ENCODE assay signal across 17 cellular contexts in genomic region chr2:45591073-45591472, GRCh38. TPM values are rescaled to one million over a fixed set of nuclear protein-coding genes. Genes with fewer than 3 reads are reported as not detected.
DNase-seq lines count a peak whose midpoint lies in the region; ATAC-seq and TF ChIP-seq lines count a peak whose summit lies in the region.
"Had no signal": no experiment of that assay in that cellular context is flagged by ENCODE, and none has a peak within 500 bp of the region (broad histone marks: within the 10 kb centered on the region; RNA-seq: fewer than 3 reads in every experiment).

No MANE protein-coding gene starts in this region.

- no TSS peak for BruUV-seq in IMR-90 (replicated peaks; lab: Mats Ljungman, UMichigan)

- dilution Hi-C loops in IMR-90 (cut with HindIII; ENCODE audit: low sequenced_read_pairs, unreplicated experiment): no loop called here

- H3K4ac ChIP-seq in IMR-90 (ENCODE audit: low read depth, low read length): no peak overlapping the region

- H2AK5ac ChIP-seq in IMR-90 (ENCODE audit: low read depth, low read length): no peak overlapping the region

- no peak for TF ChIP-seq RAD21 in IMR-90 (IDR thresholded peaks at IDR 0.05; ENCODE audit: low read length)

- H3K9me3 ChIP-seq in IMR-90 (ENCODE audit: control insufficient read depth, insufficient read depth, low read length): no peaks in the 10 kb centered on the region
- H3K9me3 ChIP-seq: Caco-2 had no signal

- H3K9ac ChIP-seq in IMR-90 (ENCODE audit: low read depth, low read length): no peak overlapping the region
- H3K9ac ChIP-seq: BLaER1 had no signal

- no peak overlapping the region for H2BK120ac ChIP-seq in IMR-90 (ENCODE audit: low read depth, low read length)

- H4K91ac ChIP-seq in IMR-90 (ENCODE audit: insufficient read depth, low read depth, low read length): no peak overlapping the region

- POLR2A ChIA-PET in activated CD4-positive, alpha-beta T cell treated with anti-CD3 and anti-CD28 coated beads for 36 hours (lab: Charles Lee): no interaction called here
- POLR2A ChIA-PET in IMR-90 (lab: Charles Lee; ENCODE audit: unreplicated experiment): no interaction called here
- POLR2A ChIA-PET in WTC11 (lab: Charles Lee): no interaction called here

- no CpG with 5 or more reads among the region's 1 CpG for WGBS in IMR-90 (ENCODE audit: extremely low coverage in 2 of 2, insufficient read length in 1 of 2), 2 experiments

- no peak overlapping the region for H2BK20ac ChIP-seq in IMR-90 (ENCODE audit: low read depth, low read length)

- peaks cover 17% of the 10 kb centered on the region for H3K4me1 Mint-ChIP-seq in activated CD4-positive, alpha-beta T cell treated with anti-CD3 and anti-CD28 coated beads for 36 hours
- H3K4me1 Mint-ChIP-seq in activated CD4-positive, alpha-beta T cell treated with anti-CD3 and anti-CD28 coated beads, Interleukin-2, amount 10 ng/mL, durations not matched to agents 24 days and 14 days: peaks cover 12% of the 10 kb centered on the region
- H3K4me1 Mint-ChIP-seq in WTC11: peaks cover 27% of the 10 kb centered on the region

- H3K23ac ChIP-seq in IMR-90 (ENCODE audit: low read depth, low read length): no peak overlapping the region

- no peak overlapping the region for H4K8ac ChIP-seq in IMR-90 (ENCODE audit: low read depth in 2 of 2, low read length in 2 of 2)

- no peak overlapping the region for H2AFZ ChIP-seq in IMR-90 (replicated peaks; ENCODE audit: low read length, poor library complexity)

- H3K4me1 ChIP-seq in IMR-90 (ENCODE audit: control insufficient read depth, insufficient read depth, low read length): no peaks in the 10 kb centered on the region
- H3K4me1 ChIP-seq: BLaER1, Caco-2 had no signal

- H3K9me1 ChIP-seq in IMR-90 (ENCODE audit: insufficient read depth, low read length): no peaks in the 10 kb centered on the region

- no peak overlapping the region for H2AK9ac ChIP-seq in IMR-90 (replicated peaks; ENCODE audit: low read depth, low read length, poor library complexity)

- intact Hi-C loops in activated CD4-positive, alpha-beta T cell treated with anti-CD3 and anti-CD28 coated beads for 36 hours (cut with DNase I, micrococcal nuclease): no loop called here
- intact Hi-C loops in activated CD4-positive, alpha-beta T cell treated with anti-CD3 and anti-CD28 coated beads, Interleukin-2, amount 10 ng/mL, durations not matched to agents 24 days and 14 days (cut with micrococcal nuclease): no loop called here
- intact Hi-C loops in IMR-90 (cut with micrococcal nuclease): no loop called here

- peaks cover 36% of the 10 kb centered on the region for H3K36me3 Mint-ChIP-seq in activated CD4-positive, alpha-beta T cell treated with anti-CD3 and anti-CD28 coated beads for 36 hours (ENCODE audit: low read depth)
- H3K36me3 Mint-ChIP-seq in activated CD4-positive, alpha-beta T cell treated with anti-CD3 and anti-CD28 coated beads, Interleukin-2, amount 10 ng/mL, durations not matched to agents 24 days and 14 days (ENCODE audit: low read depth): peaks cover 18% of the 10 kb centered on the region
- peaks cover 24% of the 10 kb centered on the region for H3K36me3 Mint-ChIP-seq in WTC11

- in situ Hi-C loops in IMR-90 (cut with MboI; ENCODE audit: low sequenced_read_pairs): no loop called here

- no peak overlapping the region for H3K4me3 Mint-ChIP-seq in activated CD4-positive, alpha-beta T cell treated with anti-CD3 and anti-CD28 coated beads for 36 hours
- no peak overlapping the region for H3K4me3 Mint-ChIP-seq in activated CD4-positive, alpha-beta T cell treated with anti-CD3 and anti-CD28 coated beads, Interleukin-2, amount 10 ng/mL, durations not matched to agents 24 days and 14 days
- no peak overlapping the region for H3K4me3 Mint-ChIP-seq in WTC11
- H3K4me3 Mint-ChIP-seq: CD8-positive, alpha-beta memory T cell; H9 had no signal

- no peak overlapping the region for H3K14ac ChIP-seq in IMR-90 (replicated peaks; ENCODE audit: low read depth, low read length)

- no peak overlapping the region for H3K4me2 ChIP-seq in IMR-90 (ENCODE audit: low read depth, low read length)
- H3K4me2 ChIP-seq: BLaER1 had no signal

- no peak overlapping the region for H3K18ac ChIP-seq in IMR-90 (ENCODE audit: low read depth, low read length)

- TF ChIP-seq CTCF in IMR-90 (conservative IDR thresholded peaks at IDR 0.05; ENCODE audit: low read depth, low read length) (no peak), choroid plexus epithelial cell (conservative IDR thresholded peaks at IDR 0.05; ENCODE audit: low read depth, low read length) (no peak), fibroblast of the aortic adventitia (IDR thresholded peaks at IDR 0.05; ENCODE audit: insufficient read depth, low read length) (no peak), WTC11 (IDR thresholded peaks at IDR 0.05) (no peak)

- H2BK15ac ChIP-seq in IMR-90 (ENCODE audit: low read depth, low read length): no peak overlapping the region

- CTCF ChIA-PET in activated CD4-positive, alpha-beta T cell treated with anti-CD3 and anti-CD28 coated beads for 36 hours (lab: Charles Lee): no interaction called here
- CTCF ChIA-PET in IMR-90 (lab: Yijun Ruan, JAX): no interaction called here
- CTCF ChIA-PET in WTC11 (lab: Charles Lee): interaction anchor here (0.7 kb wide), 1 partner anchor 314 kb away, joined by 4 read pairs; no protein-coding TSS in a partner anchor

- no peaks in the 10 kb centered on the region for H4K20me1 ChIP-seq in IMR-90 (ENCODE audit: insufficient read depth, low read length)
- H4K20me1 ChIP-seq: BLaER1 had no signal

- no peak for DNase-seq in activated CD4-positive, alpha-beta T cell treated with anti-CD3 and anti-CD28 coated beads for 36 hours
- no peak for DNase-seq in activated CD4-positive, alpha-beta T cell treated with anti-CD3 and anti-CD28 coated beads, Interleukin-2, amount 10 ng/mL, durations not matched to agents 24 days and 14 days
- peak; percentile 6 for DNase-seq in IMR-90
- DNase-seq in choroid plexus epithelial cell (ENCODE audit: low read depth): peak; percentile 22
- DNase-seq in fibroblast of the aortic adventitia (ENCODE audit: low read depth): peak; percentile 21
- no peak for DNase-seq in WTC11 (ENCODE audit: low spot score)
- DNase-seq in NCI-H2196 treated with DMSO at 0.1 percent for 48 hours (lab: John Stamatoyannopoulos, UW; ENCODE audit: unreplicated experiment): no peak
- DNase-seq: AML-193; Caco-2; CD8-positive, alpha-beta memory T cell; DND-41; H9 had no signal

- H3K4me3 ChIP-seq in IMR-90 (ENCODE audit: insufficient read depth, low read depth, low read length) (no peak overlapping the region), choroid plexus epithelial cell (ENCODE audit: low read depth, low read length) (no peak overlapping the region), fibroblast of the aortic adventitia (ENCODE audit: low read depth, low read length) (no peak overlapping the region)
- H3K4me3 ChIP-seq: BLaER1 had no signal

- no peak for ATAC-seq in activated CD4-positive, alpha-beta T cell treated with anti-CD3 and anti-CD28 coated beads for 36 hours
- ATAC-seq in IMR-90 (ENCODE audit: low read depth): no peak
- no peak for ATAC-seq in WTC11
- no peak for ATAC-seq in GM21390 (IDR thresholded peaks at IDR 0.05; ENCODE audit: unreplicated experiment)

- no peaks in the 10 kb centered on the region for H3K27me3 ChIP-seq in IMR-90 (ENCODE audit: control insufficient read depth, insufficient read depth, low read length)
- H3K27me3 ChIP-seq: BLaER1 had no signal

- H3K79me1 ChIP-seq in IMR-90 (ENCODE audit: low read depth in 1 of 2, low read length in 2 of 2): peaks cover 10 to 21% of the 10 kb centered on the region in 2 experiments; a peak in 3 of 4 replicates

- peak overlapping the region; percentile 15 for H3K27ac Mint-ChIP-seq in activated CD4-positive, alpha-beta T cell treated with anti-CD3 and anti-CD28 coated beads for 36 hours
- no peak overlapping the region for H3K27ac Mint-ChIP-seq in activated CD4-positive, alpha-beta T cell treated with anti-CD3 and anti-CD28 coated beads, Interleukin-2, amount 10 ng/mL, durations not matched to agents 24 days and 14 days
- H3K27ac Mint-ChIP-seq in WTC11: no peak overlapping the region
- H3K27ac Mint-ChIP-seq: H9 had no signal

- H3K27ac ChIP-seq in IMR-90 (ENCODE audit: insufficient read depth, low read length): no peak overlapping the region
- H3K27ac ChIP-seq: 22Rv1, BLaER1, HL-60 had no signal

- no peak overlapping the region for H4K5ac ChIP-seq in IMR-90 (ENCODE audit: low read depth, low read length)

- H3K9me3 Mint-ChIP-seq in activated CD4-positive, alpha-beta T cell treated with anti-CD3 and anti-CD28 coated beads for 36 hours (ENCODE audit: low read depth): no peaks in the 10 kb centered on the region
- no peaks in the 10 kb centered on the region for H3K9me3 Mint-ChIP-seq in activated CD4-positive, alpha-beta T cell treated with anti-CD3 and anti-CD28 coated beads, Interleukin-2, amount 10 ng/mL, durations not matched to agents 24 days and 14 days
- H3K9me3 Mint-ChIP-seq in WTC11: no peaks in the 10 kb centered on the region
- H3K9me3 Mint-ChIP-seq: CD8-positive, alpha-beta memory T cell; H9; IgD-negative memory B cell had no signal

- H3K36me3 ChIP-seq in IMR-90 (ENCODE audit: control insufficient read depth, insufficient read depth, low read length): 0 out of 2 replicates have a peak, but pooled peaks cover 2% of the 10 kb centered on the region

- H2BK5ac ChIP-seq in IMR-90 (ENCODE audit: low read depth, low read length, poor library complexity, severe bottlenecking): no peak overlapping the region

- no peak overlapping the region for H3K56ac ChIP-seq in IMR-90 (ENCODE audit: extremely low read depth, insufficient read depth, low read length)

- no peak for TF ChIP-seq POLR2A in IMR-90 (IDR thresholded peaks at IDR 0.05; ENCODE audit: low read depth, low read length)

- H3K27me3 Mint-ChIP-seq in activated CD4-positive, alpha-beta T cell treated with anti-CD3 and anti-CD28 coated beads for 36 hours: no peaks in the 10 kb centered on the region
- no peaks in the 10 kb centered on the region for H3K27me3 Mint-ChIP-seq in activated CD4-positive, alpha-beta T cell treated with anti-CD3 and anti-CD28 coated beads, Interleukin-2, amount 10 ng/mL, durations not matched to agents 24 days and 14 days
- no peaks in the 10 kb centered on the region for H3K27me3 Mint-ChIP-seq in WTC11 (ENCODE audit: low read depth)
- H3K27me3 Mint-ChIP-seq: CD8-positive, alpha-beta memory T cell; IgD-negative memory B cell had no signal

TF ChIP-seq in IMR-90, 13 proteins besides CTCF, POLR2A, EP300 and RAD21 (continues in another document):
- TF ChIP-seq SMC3 (IDR thresholded peaks at IDR 0.05; ENCODE audit: low read depth, low read length): no peak

TF ChIP-seq in WTC11, 78 proteins besides CTCF, POLR2A, EP300 and RAD21 (continues in another document):
- no peak for TF ChIP-seq ETV6 (CRISPR knock-in tag; IDR thresholded peaks at IDR 0.05)

RNA-seq across cellular contexts. Expression of gene SRBD1, which starts 20.0 kb away (rescaled TPM):
- 10 to 100 TPM; 19.2 to 25.0 TPM for total RNA-seq in activated CD4-positive, alpha-beta T cell treated with anti-CD3 and anti-CD28 coated beads for 36 hours
- total RNA-seq in activated CD4-positive, alpha-beta T cell treated with anti-CD3 and anti-CD28 coated beads, Interleukin-2, amount 10 ng/mL, durations not matched to agents 24 days and 14 days: 14.5 and 18.9 TPM in 2 replicates
- total RNA-seq in IMR-90 (2012; rRNA removed) (14.7 and 20.6 TPM in 2 replicates), fibroblast of the aortic adventitia (ENCODE audit: low replicate concordance) (15.7 and 22.4 TPM in 2 replicates), WTC11 (2021) (19.1 to 23.4 TPM (median 22.8 TPM) in 3 replicates)
- 2.9 and 3.5 TPM in 2 replicates for polyA plus RNA-seq in IMR-90 (2012; rRNA removed)
- polyA plus RNA-seq in IMR-90 (2012; cell fraction: cytosol; rRNA removed): 0.44 and 0.71 TPM in 2 replicates
- 0.44 and 2.1 TPM in 2 replicates for polyA plus RNA-seq in IMR-90 (2012; cell fraction: nucleus; rRNA removed; ENCODE audit: low replicate concordance)

Comparison
In these comparisons a context has a peak if more than half of its experiments do, and no peak if none do; other contexts are left out.
1. DNase-seq: peak in IMR-90 (single experiment), choroid plexus epithelial cell (single experiment) and fibroblast of the aortic adventitia (single experiment); none in activated CD4-positive, alpha-beta T cell treated with anti-CD3 and anti-CD28 coated beads for 36 hours (single experiment), activated CD4-positive, alpha-beta T cell treated with anti-CD3 and anti-CD28 coated beads, Interleukin-2, amount 10 ng/mL, durations not matched to agents 24 days and 14 days (single experiment), WTC11 (single experiment) and NCI-H2196 treated with DMSO at 0.1 percent for 48 hours (single experiment).